In genomic region chr16:24518498-24518897, GRCh38 we compare ENCODE assay signal across 34 cellular contexts.
"Had no signal": no experiment of that assay in that cellular context is flagged by ENCODE, and none has a peak within 500 bp of the region (broad histone marks: within the 10 kb centered on the region; RNA-seq: fewer than 3 reads in every experiment).

No MANE protein-coding gene starts in this region.

- H3K9me3 ChIP-seq: MG63 had no signal

- H3K4me2 ChIP-seq: KMS-11 had no signal

- H3K9ac ChIP-seq: KMS-11 had no signal

- H3K4me3 ChIP-seq: MG63 had no signal

- DNase-seq: Karpas-422, Kasumi-1, MG63, MM.1S, MV-4-11, NCI-H1048, NCI-H1092, NCI-H1092 treated with DMSO at 0.1 percent for 48 hours, NCI-H1105, NCI-H1105 treated with DMSO at 0.1 percent for 48 hours, NCI-H1417, NCI-H1417 treated with DMSO at 0.1 percent for 48 hours, NCI-H1436, NCI-H1436 treated with DMSO at 0.1 percent for 48 hours, NCI-H146, NCI-H1694, NCI-H1694 treated with DMSO at 0.1 percent for 48 hours, NCI-H187, NCI-H187 treated with DMSO at 0.1 percent for 48 hours, NCI-H1930, NCI-H2029, NCI-H2029 treated with DMSO at 0.1 percent for 48 hours, NCI-H2081, NCI-H2081 treated with DMSO at 0.1 percent for 48 hours, NCI-H2107, NCI-H2171, NCI-H2171 treated with DMSO at 0.1 percent for 48 hours, NCI-H2227 treated with DMSO at 0.1 percent for 48 hours, NCI-H226, NCI-H345, NCI-H446, NCI-H446 treated with DMSO at 0.1 percent for 48 hours, NCI-H510A had no signal

- H3K36me3 ChIP-seq: MG63 had no signal

- H3K27ac ChIP-seq: KMS-11 had no signal
